17 cellular contexts compared by ENCODE assay signal in genomic region chr12:1419849-1420371, GRCh38.
DNase-seq lines count a peak whose midpoint lies in the region; ATAC-seq and TF ChIP-seq lines count a peak whose summit lies in the region.
"Had no signal": no experiment of that assay in that cellular context is flagged by ENCODE, and none has a peak within 500 bp of the region (broad histone marks: within the 10 kb centered on the region; RNA-seq: fewer than 3 reads in every experiment).

No MANE protein-coding gene starts in this region.

- ATAC-seq in WTC11 (peak; percentile 77), GM18858 (IDR thresholded peaks at IDR 0.05; ENCODE audit: unreplicated experiment) (no peak)
- ATAC-seq: GM12878, HepG2 had no signal

- no peaks in the 10 kb centered on the region for H3K36me3 ChIP-seq in HUES48 (ENCODE audit: control insufficient read depth, insufficient read depth, low read length)
- H3K36me3 ChIP-seq in iPS-18a (ENCODE audit: control insufficient read depth, low read depth, low read length), result no peaks in the 10 kb centered on the region
- H3K36me3 ChIP-seq in neural progenitor cell, result no peaks in the 10 kb centered on the region
- no peaks in the 10 kb centered on the region for H3K36me3 ChIP-seq in mammary epithelial cell (ENCODE audit: insufficient read depth, low read length)

- no peak overlapping the region for H3K4me3 Mint-ChIP-seq in WTC11
- no peak overlapping the region for H3K4me3 Mint-ChIP-seq in neural progenitor cell
- H3K4me3 Mint-ChIP-seq: B cell; CD4-positive, alpha-beta T cell; HFFc6 had no signal

- dilution Hi-C loops in mammary epithelial cell (cut with HindIII; ENCODE audit: low sequenced_read_pairs), result no loop called here

- CTCF ChIA-PET in WTC11 (lab: Charles Lee), result no interaction called here
- CTCF ChIA-PET in mammary epithelial cell (lab: Charles Lee; ENCODE audit: low non-redundant PET), result no interaction called here

- H3K4me2 ChIP-seq in neural progenitor cell, result peak overlapping the region; percentile 5
- H3K4me2 ChIP-seq in mammary epithelial cell (ENCODE audit: insufficient read depth, low read depth, low read length), result no peak overlapping the region

- in situ Hi-C loops in mammary epithelial cell (cut with MboI; ENCODE audit: low sequenced_read_pairs in 2 of 2), result no loop called here

- intact Hi-C loops in mammary epithelial cell (cut with micrococcal nuclease), result no loop called here

- peak overlapping the region; percentile 94 for H3K27ac ChIP-seq in HUES48 (ENCODE audit: low read depth, low read length)
- peak overlapping the region; percentile 66 for H3K27ac ChIP-seq in iPS-18a (ENCODE audit: low read length)
- no peak overlapping the region for H3K27ac ChIP-seq in neural progenitor cell
- no peak overlapping the region for H3K27ac ChIP-seq in mammary epithelial cell (ENCODE audit: insufficient read depth, low read depth, low read length)
- H3K27ac ChIP-seq: GM23248 had no signal

- H3K36me3 Mint-ChIP-seq in WTC11, result peaks cover 31% of the 10 kb centered on the region
- H3K36me3 Mint-ChIP-seq in neural progenitor cell, result peaks cover 21% of the 10 kb centered on the region

- no peaks in the 10 kb centered on the region for H4K20me1 ChIP-seq in neural progenitor cell (ENCODE audit: low read depth)
- no peaks in the 10 kb centered on the region for H4K20me1 ChIP-seq in mammary epithelial cell (ENCODE audit: insufficient read depth, low read length)

- H3F3A ChIP-seq in neural progenitor cell (ENCODE audit: low read depth), result no peaks in the 10 kb centered on the region

- DNase-seq in WTC11 (ENCODE audit: low spot score), result no peak
- no peak for DNase-seq in neural progenitor cell (ENCODE audit: low spot score)
- DNase-seq in cerebellar cortex (ENCODE audit: low spot score), result no peak
- DNase-seq in mammary epithelial cell, result no peak
- DNase-seq: C1 segment of cervical spinal cord; Calu3; CD4-positive, alpha-beta T cell; DMS 273 treated with DMSO at 0.1 percent for 48 hours; GM23248; HCEC 1CT; HFFc6 had no signal

- no peaks in the 10 kb centered on the region for H3K79me2 ChIP-seq in neural progenitor cell (ENCODE audit: low read depth)
- no peaks in the 10 kb centered on the region for H3K79me2 ChIP-seq in mammary epithelial cell (ENCODE audit: insufficient read depth, low read length)

- BruUV-seq in mammary epithelial cell (replicated peaks; lab: Mats Ljungman, UMichigan), result no TSS peak

- TF ChIP-seq CTCF in WTC11 (IDR thresholded peaks at IDR 0.05) (no peak), neural progenitor cell (IDR thresholded peaks at IDR 0.05) (no peak), mammary epithelial cell (conservative IDR thresholded peaks at IDR 0.05 in 1 of 2, IDR thresholded peaks at IDR 0.05 in 1 of 2; ENCODE audit: extremely low read depth in 1 of 2, insufficient read depth in 1 of 2, low read depth in 1 of 2, low read length in 2 of 2) (no peak)

- H3K4me3 ChIP-seq in HUES48 (ENCODE audit: low read depth, low read length) (no peak overlapping the region), iPS-18a (ENCODE audit: low read length) (peak overlapping the region; percentile 23), neural progenitor cell (no peak overlapping the region), mammary epithelial cell (replicated peaks in 1 of 3; ENCODE audit: insufficient read depth in 1 of 3, low read depth in 2 of 3, low read length in 3 of 3) (no peak overlapping the region)
- H3K4me3 ChIP-seq: GM12878, GM23248 had no signal

- H3K9me3 Mint-ChIP-seq in WTC11, result peaks cover 23% of the 10 kb centered on the region
- peaks cover 22% of the 10 kb centered on the region for H3K9me3 Mint-ChIP-seq in neural progenitor cell

- H3K27me3 Mint-ChIP-seq in WTC11 (ENCODE audit: low read depth), result peaks cover 100% of the 10 kb centered on the region
- no peaks in the 10 kb centered on the region for H3K27me3 Mint-ChIP-seq in neural progenitor cell (ENCODE audit: insufficient read depth, low read depth)
- H3K27me3 Mint-ChIP-seq: B cell; CD4-positive, alpha-beta T cell had no signal

- H3K4me1 ChIP-seq in HUES48 (ENCODE audit: control insufficient read depth, insufficient read depth, low read length), result peaks cover 20% of the 10 kb centered on the region
- H3K4me1 ChIP-seq in iPS-18a (ENCODE audit: control insufficient read depth, low read depth, low read length), result peaks cover 22% of the 10 kb centered on the region
- H3K4me1 ChIP-seq in neural progenitor cell, result peaks cover 6% of the 10 kb centered on the region
- H3K4me1 ChIP-seq in mammary epithelial cell (ENCODE audit: insufficient read depth, low read length), result no peaks in the 10 kb centered on the region

- POLR2A ChIA-PET in WTC11 (lab: Charles Lee), result no interaction called here

- H3K27me3 ChIP-seq in HUES48 (ENCODE audit: control insufficient read depth, insufficient read depth, low read length) (peaks cover 4% of the 10 kb centered on the region; the same call in 1 of the 2 replicates), iPS-18a (ENCODE audit: control insufficient read depth, insufficient read depth, low read length) (peaks cover 19% of the 10 kb centered on the region), neural progenitor cell (no peaks in the 10 kb centered on the region), mammary epithelial cell (ENCODE audit: insufficient read depth, low read length) (no peaks in the 10 kb centered on the region)

- H3K27ac Mint-ChIP-seq in WTC11, result no peak overlapping the region
- H3K27ac Mint-ChIP-seq in neural progenitor cell, result no peak overlapping the region
- H3K27ac Mint-ChIP-seq: B cell; CD4-positive, alpha-beta T cell; HFFc6 had no signal

- H3K9ac ChIP-seq in HUES48 (ENCODE audit: low read depth, low read length) (no peak overlapping the region), iPS-18a (ENCODE audit: low read length) (no peak overlapping the region), neural progenitor cell (no peak overlapping the region), mammary epithelial cell (ENCODE audit: insufficient read depth, low read length) (no peak overlapping the region)
- H3K9ac ChIP-seq: GM23248 had no signal

- peaks cover 7% of the 10 kb centered on the region for H3K9me3 ChIP-seq in HUES48 (ENCODE audit: control insufficient read depth, insufficient read depth, low read length)
- peaks cover 7% of the 10 kb centered on the region for H3K9me3 ChIP-seq in iPS-18a (ENCODE audit: control insufficient read depth, low read depth, low read length)
- H3K9me3 ChIP-seq in neural progenitor cell (ENCODE audit: low read depth), result no peaks in the 10 kb centered on the region
- peaks cover 6% of the 10 kb centered on the region for H3K9me3 ChIP-seq in mammary epithelial cell (replicated peaks; ENCODE audit: insufficient read depth, low read length)

- 100% methylated on average over 1 of the region's 1 CpG for WGBS in mammary epithelial cell (ENCODE audit: low coverage, missing lambda C conversion rate)

- no peak overlapping the region for H2AFZ ChIP-seq in neural progenitor cell (replicated peaks)
- H2AFZ ChIP-seq in mammary epithelial cell (ENCODE audit: low read depth, low read length), result no peak overlapping the region
- H2AFZ ChIP-seq: GM23248 had no signal

- H3K4me1 Mint-ChIP-seq in WTC11, result peaks cover 25% of the 10 kb centered on the region
- no peaks in the 10 kb centered on the region for H3K4me1 Mint-ChIP-seq in neural progenitor cell

TF ChIP-seq in WTC11, 78 proteins besides CTCF, POLR2A, EP300 and RAD21:
- no peak for TF ChIP-seq MAX (CRISPR knock-in tag; IDR thresholded peaks at IDR 0.05)
- no peak for TF ChIP-seq ZNF121 (CRISPR knock-in tag; IDR thresholded peaks at IDR 0.05)
- TF ChIP-seq CREM (CRISPR knock-in tag; IDR thresholded peaks at IDR 0.05), result no peak
- TF ChIP-seq ZNF671 (CRISPR knock-in tag; IDR thresholded peaks at IDR 0.05), result no peak
- no peak for TF ChIP-seq ZNF416 (CRISPR knock-in tag; IDR thresholded peaks at IDR 0.05)
- no peak for TF ChIP-seq CBFB (CRISPR knock-in tag; IDR thresholded peaks at IDR 0.05; ENCODE audit: low read depth)
- no peak; the same call in 1 of the 2 replicates for TF ChIP-seq FOXP4 (CRISPR knock-in tag; IDR thresholded peaks at IDR 0.05)
- no peak for TF ChIP-seq ZNF219 (CRISPR knock-in tag; IDR thresholded peaks at IDR 0.05; ENCODE audit: borderline replicate concordance)
- no peak for TF ChIP-seq ZSCAN18 (CRISPR knock-in tag; IDR thresholded peaks at IDR 0.05)
- TF ChIP-seq FOXK1 (CRISPR knock-in tag; IDR thresholded peaks at IDR 0.05), result no peak

Comparison
In these comparisons a context has a peak if more than half of its experiments do, and no peak if none do; other contexts are left out.
1. H3K27ac ChIP-seq: peak in HUES48 (single experiment) and iPS-18a (single experiment); none in neural progenitor cell (single experiment) and mammary epithelial cell (single experiment).